In genomic region chr2:26148501-26148900, GRCh38 we compare ENCODE assay signal across 1 cellular context.
TF ChIP-seq lines count a peak whose summit lies in the region.

No MANE protein-coding gene starts in this region.

TF ChIP-seq in GM12878, 131 proteins besides CTCF, POLR2A, EP300 and RAD21 (continued from another document):
- TF ChIP-seq HSF1 (IDR thresholded peaks at IDR 0.05; ENCODE audit: low read depth, low read length) (no peak), CBX5 (IDR thresholded peaks at IDR 0.05; ENCODE audit: low read depth) (no peak)
